Comparison of ENCODE assay signal across 8 cellular contexts in the genomic region with DNA sequence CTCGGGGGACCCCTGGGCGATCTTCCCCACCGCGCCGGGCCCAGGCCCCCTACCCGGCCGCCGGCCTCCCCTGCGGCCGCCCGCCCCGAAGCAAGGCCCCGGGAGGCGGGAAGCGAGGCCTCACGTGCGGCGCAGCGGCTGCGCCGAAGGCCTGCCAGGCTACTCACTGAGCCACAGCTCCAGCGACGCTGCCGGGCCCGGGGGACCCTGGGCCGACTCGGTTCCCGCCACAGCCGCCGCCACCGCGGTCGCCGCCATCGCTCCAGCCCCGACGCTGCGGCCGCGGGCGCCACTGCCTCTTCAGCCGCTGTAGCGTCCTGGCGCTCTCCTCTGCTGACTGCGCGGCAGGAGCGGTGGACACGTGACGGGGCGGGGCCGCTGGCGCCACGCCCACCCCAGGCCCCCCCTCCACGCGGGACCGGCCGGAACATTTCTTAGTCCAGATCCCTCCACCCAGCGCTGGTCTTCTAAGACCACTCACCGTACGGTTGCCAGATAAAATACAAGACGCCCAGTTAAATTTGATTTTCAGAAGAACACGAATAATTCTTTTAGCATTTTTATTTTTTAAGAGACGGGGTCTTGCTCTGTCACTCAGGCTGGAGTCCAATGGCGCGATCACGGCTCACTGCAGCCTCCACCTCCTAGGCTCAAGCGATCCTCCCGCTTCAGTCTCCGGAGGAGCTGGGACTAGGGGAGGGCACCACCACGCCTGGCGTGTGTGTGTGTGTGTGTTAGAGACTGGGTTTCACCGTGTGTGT. TPM values are rescaled to one million over a fixed set of nuclear protein-coding genes. Genes with fewer than 3 reads are reported as not detected.
DNase-seq lines count a peak whose midpoint lies in the region; ATAC-seq and TF ChIP-seq lines count a peak whose summit lies in the region.

A gene with protein sequence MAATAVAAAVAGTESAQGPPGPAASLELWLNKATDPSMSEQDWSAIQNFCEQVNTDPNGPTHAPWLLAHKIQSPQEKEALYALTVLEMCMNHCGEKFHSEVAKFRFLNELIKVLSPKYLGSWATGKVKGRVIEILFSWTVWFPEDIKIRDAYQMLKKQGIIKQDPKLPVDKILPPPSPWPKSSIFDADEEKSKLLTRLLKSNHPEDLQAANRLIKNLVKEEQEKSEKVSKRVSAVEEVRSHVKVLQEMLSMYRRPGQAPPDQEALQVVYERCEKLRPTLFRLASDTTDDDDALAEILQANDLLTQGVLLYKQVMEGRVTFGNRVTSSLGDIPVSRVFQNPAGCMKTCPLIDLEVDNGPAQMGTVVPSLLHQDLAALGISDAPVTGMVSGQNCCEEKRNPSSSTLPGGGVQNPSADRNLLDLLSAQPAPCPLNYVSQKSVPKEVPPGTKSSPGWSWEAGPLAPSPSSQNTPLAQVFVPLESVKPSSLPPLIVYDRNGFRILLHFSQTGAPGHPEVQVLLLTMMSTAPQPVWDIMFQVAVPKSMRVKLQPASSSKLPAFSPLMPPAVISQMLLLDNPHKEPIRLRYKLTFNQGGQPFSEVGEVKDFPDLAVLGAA (minus strand): TSS at position 341 of the 761 bp plus-strand sequence. CDS start 83 bp downstream, at position 258.

- peaks cover 5% of the 10 kb centered on the region for H3K36me3 Mint-ChIP-seq in progenitor cell of endocrine pancreas (ENCODE audit: insufficient read depth)
- H3K36me3 Mint-ChIP-seq in type B pancreatic cell, result peaks cover 13% of the 10 kb centered on the region

- no peaks in the 10 kb centered on the region for H3K27me3 Mint-ChIP-seq in progenitor cell of endocrine pancreas
- no peaks in the 10 kb centered on the region for H3K27me3 Mint-ChIP-seq in type B pancreatic cell

- TF ChIP-seq CTCF in GM12864 (IDR thresholded peaks at IDR 0.05; ENCODE audit: low read depth, low read length, missing control alignments), result no peak
- no peak for TF ChIP-seq CTCF in progenitor cell of endocrine pancreas (IDR thresholded peaks at IDR 0.05; ENCODE audit: unreplicated experiment)
- no peak for TF ChIP-seq CTCF in type B pancreatic cell (conservative IDR thresholded peaks at IDR 0.05)

- peaks cover 13% of the 10 kb centered on the region for H3K4me1 Mint-ChIP-seq in progenitor cell of endocrine pancreas (ENCODE audit: low read depth)
- H3K4me1 Mint-ChIP-seq in type B pancreatic cell (ENCODE audit: unreplicated experiment), result peaks cover 31% of the 10 kb centered on the region

- H3K4me3 ChIP-seq in GM12864 (ENCODE audit: low read depth, low read length), result peak within 1 kb of the TSS; percentile 87

- H3K27ac Mint-ChIP-seq in progenitor cell of endocrine pancreas (peak within 1 kb of the TSS; percentile 81), type B pancreatic cell (peak within 1 kb of the TSS; percentile 75)

- intact Hi-C loops in T-helper 1 cell treated with Interleukin-12 subunit alpha and Interleukin-12 subunit beta and Interleukin-4 antibody, amounts not matched to agents 30 ng/mL and 1 ng/mL, for 36 hours (cut with micrococcal nuclease), result loop anchor here (1.0 to 5.0 kb wide), 3 partner anchors 47 to 1027 kb away; a partner anchor contains a TSS
- intact Hi-C loops in left cardiac atrium (cut with DNase I), result no loop called here

- ATAC-seq in HG02623 (IDR thresholded peaks at IDR 0.05; ENCODE audit: unreplicated experiment), result peak; percentile 73
- ATAC-seq in left cardiac atrium, result peak; percentile 95 to 97

- H3K4me3 Mint-ChIP-seq in progenitor cell of endocrine pancreas (ENCODE audit: low read depth) (peak within 1 kb of the TSS; percentile 82), type B pancreatic cell (peak within 1 kb of the TSS; percentile 89)

- H3K9me3 Mint-ChIP-seq in progenitor cell of endocrine pancreas (ENCODE audit: low read depth), result no peaks in the 10 kb centered on the region
- H3K9me3 Mint-ChIP-seq in type B pancreatic cell, result peaks cover 4% of the 10 kb centered on the region

- no peak for DNase-seq in GM12864 (ENCODE audit: low read depth)
- DNase-seq in NCI-H1417 (lab: John Stamatoyannopoulos, UW), result peak; percentile 66 to 88 (median 87)
- peak; percentile 61 for DNase-seq in amniotic epithelial cell (ENCODE audit: low read depth)
- DNase-seq in left cardiac atrium, result peak; percentile 88
- DNase-seq in progenitor cell of endocrine pancreas (ENCODE audit: low spot score, unreplicated experiment), result peak; percentile 68
- peak; percentile 81 for DNase-seq in type B pancreatic cell (ENCODE audit: extremely low spot score, unreplicated experiment)

RNA-seq across cellular contexts. Expression of the gene that starts here (rescaled TPM):
- 92.4 and 96.3 TPM in 2 replicates for total RNA-seq in T-helper 1 cell treated with Interleukin-12 subunit alpha and Interleukin-12 subunit beta and Interleukin-4 antibody, amounts not matched to agents 30 ng/mL and 1 ng/mL, for 36 hours
- total RNA-seq in left cardiac atrium (10 to 100 TPM; 60.1 to 60.3 TPM), progenitor cell of endocrine pancreas (87.5 and 89.9 TPM in 2 replicates), type B pancreatic cell (ENCODE audit: low replicate concordance) (63.3 and 105 TPM in 2 replicates)
